8 cellular contexts compared by ENCODE assay signal in genomic region chr12:30823140-30823669, GRCh38.
DNase-seq lines count a peak whose midpoint lies in the region; ATAC-seq and TF ChIP-seq lines count a peak whose summit lies in the region.

No MANE protein-coding gene starts in this region.

- H3K4me3 Mint-ChIP-seq in HFFc6: no peak overlapping the region; the same call in 1 of the 2 replicates

- ATAC-seq in HG02943 (IDR thresholded peaks at IDR 0.05; ENCODE audit: low read depth, unreplicated experiment): peak; percentile 34
- ATAC-seq in GM21576 (IDR thresholded peaks at IDR 0.05; ENCODE audit: unreplicated experiment): no peak

- H3K36me3 Mint-ChIP-seq in HFFc6 (ENCODE audit: low read depth): no peaks in the 10 kb centered on the region

- TF ChIP-seq POLR2A in sigmoid colon (IDR thresholded peaks at IDR 0.05): no peak

- WGBS in sigmoid colon, 2 donors: 26 to 27% methylated on average over 34 of the region's 34 CpGs

- H3K4me3 ChIP-seq in right atrium auricular region (peak overlapping the region; percentile 17 to 56), sigmoid colon (peak overlapping the region; percentile 28 to 53 (median 48))

- no peaks in the 10 kb centered on the region for H3K9me3 Mint-ChIP-seq in HFFc6

- H3K4me1 Mint-ChIP-seq in HFFc6 (ENCODE audit: low read depth): no peaks in the 10 kb centered on the region

- no peaks in the 10 kb centered on the region for H3K27me3 ChIP-seq in right atrium auricular region
- no peaks in the 10 kb centered on the region for H3K27me3 ChIP-seq in sigmoid colon

- no peak overlapping the region for H3K27ac Mint-ChIP-seq in HFFc6

- peaks cover 45% of the 10 kb centered on the region for H3K27me3 Mint-ChIP-seq in HFFc6 (ENCODE audit: insufficient read depth)

- H3K9me3 ChIP-seq in right atrium auricular region (no peaks in the 10 kb centered on the region), sigmoid colon (no peaks in the 10 kb centered on the region)

- H3K36me3 ChIP-seq in right atrium auricular region: no peaks in the 10 kb centered on the region
- H3K36me3 ChIP-seq in sigmoid colon: no peaks in the 10 kb centered on the region

- no peak for TF ChIP-seq EP300 in sigmoid colon (IDR thresholded peaks at IDR 0.05)

- H3K27ac ChIP-seq in right atrium auricular region (peak overlapping the region; percentile 32 to 77), sigmoid colon (peak overlapping the region; percentile 45 to 79 (median 71))

- intact Hi-C loops in sigmoid colon (cut with DNase I): no loop called here

- H3K4me1 ChIP-seq in right atrium auricular region (peaks cover 0 to 5% of the 10 kb centered on the region in 2 donors), sigmoid colon (peaks cover 0 to 16% (median 9%) of the 10 kb centered on the region in 4 donors)

- peak; percentile 47 for DNase-seq in GM03348 (ENCODE audit: low spot score)
- peak; percentile 44 for DNase-seq in activated gamma-delta T cell treated with Interleukin-2 at 50 U/mL for 16 hours
- DNase-seq in right atrium auricular region (ENCODE audit: low spot score): peak; percentile 71
- DNase-seq in sigmoid colon: no peak
- no peak for DNase-seq in NAMALWA (ENCODE audit: low spot score)
- no peak for DNase-seq in HFFc6

- TF ChIP-seq CTCF in right atrium auricular region (IDR thresholded peaks at IDR 0.05): peak in 1 of 2 donors; percentile 33
- peak in 1 of 4 experiments; percentile 28 for TF ChIP-seq CTCF in sigmoid colon (IDR thresholded peaks at IDR 0.05)
- no peak for TF ChIP-seq CTCF in HFFc6 (IDR thresholded peaks at IDR 0.05)

Comparison
In these comparisons a context has a peak if more than half of its experiments do, and no peak if none do; other contexts are left out.
1. DNase-seq: peak in GM03348 (single experiment), activated gamma-delta T cell treated with Interleukin-2 at 50 U/mL for 16 hours (single experiment) and right atrium auricular region (single experiment); none in sigmoid colon (single experiment), NAMALWA (single experiment) and HFFc6 (single experiment).